Comparison of ENCODE assay signal across 1 cellular context in the genomic region with DNA sequence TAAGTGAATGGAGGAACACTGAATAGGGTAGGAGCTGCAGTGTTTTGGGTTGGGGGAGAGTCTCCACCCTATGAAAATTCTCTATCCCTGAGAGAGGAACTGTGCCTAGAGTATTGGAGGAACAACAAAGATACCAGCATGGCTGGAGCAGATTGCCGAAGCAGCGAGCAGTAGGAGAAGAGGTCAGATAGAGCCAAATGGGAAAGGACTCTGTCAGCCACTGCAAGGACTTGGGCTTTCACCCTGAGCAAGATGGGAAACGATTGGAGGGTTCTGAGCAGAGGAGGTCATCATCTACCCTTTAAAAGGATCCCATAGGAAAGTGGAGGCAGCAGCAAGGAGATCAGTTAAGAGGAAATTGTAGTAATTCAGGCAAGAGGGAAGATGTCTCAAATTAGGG.
TF ChIP-seq lines count a peak whose summit lies in the region.

No MANE protein-coding gene starts in this region.

TF ChIP-seq in K562, 482 proteins besides CTCF, POLR2A, EP300 and RAD21 (continues in another document):
- TF ChIP-seq, protein P1, sequence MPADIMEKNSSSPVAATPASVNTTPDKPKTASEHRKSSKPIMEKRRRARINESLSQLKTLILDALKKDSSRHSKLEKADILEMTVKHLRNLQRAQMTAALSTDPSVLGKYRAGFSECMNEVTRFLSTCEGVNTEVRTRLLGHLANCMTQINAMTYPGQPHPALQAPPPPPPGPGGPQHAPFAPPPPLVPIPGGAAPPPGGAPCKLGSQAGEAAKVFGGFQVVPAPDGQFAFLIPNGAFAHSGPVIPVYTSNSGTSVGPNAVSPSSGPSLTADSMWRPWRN (IDR thresholded peaks at IDR 0.05; ENCODE audit: low read depth): no peak
- TF ChIP-seq RHOXF2B (CRISPR knock-in tag; conservative IDR thresholded peaks at IDR 0.05) (no peak), CCAR2 (IDR thresholded peaks at IDR 0.05; ENCODE audit: low read depth, low read length) (no peak), ASH1L (IDR thresholded peaks at IDR 0.05; ENCODE audit: borderline replicate concordance, low read depth, partially characterized antibody) (no peak), POLR2G (IDR thresholded peaks at IDR 0.05; ENCODE audit: low read depth, low read length) (no peak), JUNB (CRISPR knock-in tag; conservative IDR thresholded peaks at IDR 0.05) (no peak), SAP30 (IDR thresholded peaks at IDR 0.05; ENCODE audit: borderline replicate concordance, insufficient read depth, low read depth, low read length, poor library complexity, severe bottlenecking) (no peak), XRCC5 (IDR thresholded peaks at IDR 0.05; ENCODE audit: low read depth, low read length) (no peak), NRF1 (conservative IDR thresholded peaks at IDR 0.05 in 1 of 2, IDR thresholded peaks at IDR 0.05 in 1 of 2) (peak; percentile 28 to 39; a peak in 3 of 4 replicates), ZNF79 (CRISPR knock-in tag; IDR thresholded peaks at IDR 0.05; ENCODE audit: low read depth) (no peak), SREBF2 (CRISPR knock-in tag; IDR thresholded peaks at IDR 0.05) (no peak), MEIS2 (IDR thresholded peaks at IDR 0.05; ENCODE audit: partially characterized antibody) (no peak), MCM7 (IDR thresholded peaks at IDR 0.05) (no peak), XRCC3 (IDR thresholded peaks at IDR 0.05) (no peak), FOXJ3 (CRISPR knock-in tag; IDR thresholded peaks at IDR 0.05) (no peak), FOXA1 (IDR thresholded peaks at IDR 0.05; ENCODE audit: borderline replicate concordance) (no peak), SPI1 (IDR thresholded peaks at IDR 0.05; ENCODE audit: borderline replicate concordance, low read depth, low read length) (peak; percentile 19; the same call in 1 of the 2 replicates), NCOA2 (IDR thresholded peaks at IDR 0.05; ENCODE audit: partially characterized antibody in 2 of 2) (no peak), ZNF699 (CRISPR knock-in tag; IDR thresholded peaks at IDR 0.05; ENCODE audit: insufficient replicate concordance) (no peak), ZNF263 (CRISPR knock-in tag; IDR thresholded peaks at IDR 0.05; ENCODE audit: borderline replicate concordance) (no peak), GABPB2 (CRISPR knock-in tag; conservative IDR thresholded peaks at IDR 0.05) (no peak), ILF3 (IDR thresholded peaks at IDR 0.05; ENCODE audit: borderline replicate concordance) (no peak), RBM17 (IDR thresholded peaks at IDR 0.05; ENCODE audit: borderline replicate concordance, low read depth, low read length) (no peak), DPF2 (IDR thresholded peaks at IDR 0.05) (no peak), CBFA2T3 (IDR thresholded peaks at IDR 0.05) (no peak), PRMT5 (CRISPR knock-in tag; IDR thresholded peaks at IDR 0.05) (no peak), FOXK2 (conservative IDR thresholded peaks at IDR 0.05 in 1 of 2, IDR thresholded peaks at IDR 0.05 in 1 of 2; ENCODE audit: low read depth in 2 of 2) (peak in 1 of 2 experiments; percentile 36; a peak in 1 of 4 replicates), NR2C2 (CRISPR knock-in tag; IDR thresholded peaks at IDR 0.05) (no peak), NR2C2 (tag; IDR thresholded peaks at IDR 0.05) (peak; percentile 77)
- TF ChIP-seq, protein P2, sequence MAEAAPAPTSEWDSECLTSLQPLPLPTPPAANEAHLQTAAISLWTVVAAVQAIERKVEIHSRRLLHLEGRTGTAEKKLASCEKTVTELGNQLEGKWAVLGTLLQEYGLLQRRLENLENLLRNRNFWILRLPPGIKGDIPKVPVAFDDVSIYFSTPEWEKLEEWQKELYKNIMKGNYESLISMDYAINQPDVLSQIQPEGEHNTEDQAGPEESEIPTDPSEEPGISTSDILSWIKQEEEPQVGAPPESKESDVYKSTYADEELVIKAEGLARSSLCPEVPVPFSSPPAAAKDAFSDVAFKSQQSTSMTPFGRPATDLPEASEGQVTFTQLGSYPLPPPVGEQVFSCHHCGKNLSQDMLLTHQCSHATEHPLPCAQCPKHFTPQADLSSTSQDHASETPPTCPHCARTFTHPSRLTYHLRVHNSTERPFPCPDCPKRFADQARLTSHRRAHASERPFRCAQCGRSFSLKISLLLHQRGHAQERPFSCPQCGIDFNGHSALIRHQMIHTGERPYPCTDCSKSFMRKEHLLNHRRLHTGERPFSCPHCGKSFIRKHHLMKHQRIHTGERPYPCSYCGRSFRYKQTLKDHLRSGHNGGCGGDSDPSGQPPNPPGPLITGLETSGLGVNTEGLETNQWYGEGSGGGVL (CRISPR knock-in tag; IDR thresholded peaks at IDR 0.05): no peak
- TF ChIP-seq, protein P3, sequence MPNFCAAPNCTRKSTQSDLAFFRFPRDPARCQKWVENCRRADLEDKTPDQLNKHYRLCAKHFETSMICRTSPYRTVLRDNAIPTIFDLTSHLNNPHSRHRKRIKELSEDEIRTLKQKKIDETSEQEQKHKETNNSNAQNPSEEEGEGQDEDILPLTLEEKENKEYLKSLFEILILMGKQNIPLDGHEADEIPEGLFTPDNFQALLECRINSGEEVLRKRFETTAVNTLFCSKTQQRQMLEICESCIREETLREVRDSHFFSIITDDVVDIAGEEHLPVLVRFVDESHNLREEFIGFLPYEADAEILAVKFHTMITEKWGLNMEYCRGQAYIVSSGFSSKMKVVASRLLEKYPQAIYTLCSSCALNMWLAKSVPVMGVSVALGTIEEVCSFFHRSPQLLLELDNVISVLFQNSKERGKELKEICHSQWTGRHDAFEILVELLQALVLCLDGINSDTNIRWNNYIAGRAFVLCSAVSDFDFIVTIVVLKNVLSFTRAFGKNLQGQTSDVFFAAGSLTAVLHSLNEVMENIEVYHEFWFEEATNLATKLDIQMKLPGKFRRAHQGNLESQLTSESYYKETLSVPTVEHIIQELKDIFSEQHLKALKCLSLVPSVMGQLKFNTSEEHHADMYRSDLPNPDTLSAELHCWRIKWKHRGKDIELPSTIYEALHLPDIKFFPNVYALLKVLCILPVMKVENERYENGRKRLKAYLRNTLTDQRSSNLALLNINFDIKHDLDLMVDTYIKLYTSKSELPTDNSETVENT (CRISPR knock-in tag; IDR thresholded peaks at IDR 0.05): no peak
- TF ChIP-seq, protein P4, sequence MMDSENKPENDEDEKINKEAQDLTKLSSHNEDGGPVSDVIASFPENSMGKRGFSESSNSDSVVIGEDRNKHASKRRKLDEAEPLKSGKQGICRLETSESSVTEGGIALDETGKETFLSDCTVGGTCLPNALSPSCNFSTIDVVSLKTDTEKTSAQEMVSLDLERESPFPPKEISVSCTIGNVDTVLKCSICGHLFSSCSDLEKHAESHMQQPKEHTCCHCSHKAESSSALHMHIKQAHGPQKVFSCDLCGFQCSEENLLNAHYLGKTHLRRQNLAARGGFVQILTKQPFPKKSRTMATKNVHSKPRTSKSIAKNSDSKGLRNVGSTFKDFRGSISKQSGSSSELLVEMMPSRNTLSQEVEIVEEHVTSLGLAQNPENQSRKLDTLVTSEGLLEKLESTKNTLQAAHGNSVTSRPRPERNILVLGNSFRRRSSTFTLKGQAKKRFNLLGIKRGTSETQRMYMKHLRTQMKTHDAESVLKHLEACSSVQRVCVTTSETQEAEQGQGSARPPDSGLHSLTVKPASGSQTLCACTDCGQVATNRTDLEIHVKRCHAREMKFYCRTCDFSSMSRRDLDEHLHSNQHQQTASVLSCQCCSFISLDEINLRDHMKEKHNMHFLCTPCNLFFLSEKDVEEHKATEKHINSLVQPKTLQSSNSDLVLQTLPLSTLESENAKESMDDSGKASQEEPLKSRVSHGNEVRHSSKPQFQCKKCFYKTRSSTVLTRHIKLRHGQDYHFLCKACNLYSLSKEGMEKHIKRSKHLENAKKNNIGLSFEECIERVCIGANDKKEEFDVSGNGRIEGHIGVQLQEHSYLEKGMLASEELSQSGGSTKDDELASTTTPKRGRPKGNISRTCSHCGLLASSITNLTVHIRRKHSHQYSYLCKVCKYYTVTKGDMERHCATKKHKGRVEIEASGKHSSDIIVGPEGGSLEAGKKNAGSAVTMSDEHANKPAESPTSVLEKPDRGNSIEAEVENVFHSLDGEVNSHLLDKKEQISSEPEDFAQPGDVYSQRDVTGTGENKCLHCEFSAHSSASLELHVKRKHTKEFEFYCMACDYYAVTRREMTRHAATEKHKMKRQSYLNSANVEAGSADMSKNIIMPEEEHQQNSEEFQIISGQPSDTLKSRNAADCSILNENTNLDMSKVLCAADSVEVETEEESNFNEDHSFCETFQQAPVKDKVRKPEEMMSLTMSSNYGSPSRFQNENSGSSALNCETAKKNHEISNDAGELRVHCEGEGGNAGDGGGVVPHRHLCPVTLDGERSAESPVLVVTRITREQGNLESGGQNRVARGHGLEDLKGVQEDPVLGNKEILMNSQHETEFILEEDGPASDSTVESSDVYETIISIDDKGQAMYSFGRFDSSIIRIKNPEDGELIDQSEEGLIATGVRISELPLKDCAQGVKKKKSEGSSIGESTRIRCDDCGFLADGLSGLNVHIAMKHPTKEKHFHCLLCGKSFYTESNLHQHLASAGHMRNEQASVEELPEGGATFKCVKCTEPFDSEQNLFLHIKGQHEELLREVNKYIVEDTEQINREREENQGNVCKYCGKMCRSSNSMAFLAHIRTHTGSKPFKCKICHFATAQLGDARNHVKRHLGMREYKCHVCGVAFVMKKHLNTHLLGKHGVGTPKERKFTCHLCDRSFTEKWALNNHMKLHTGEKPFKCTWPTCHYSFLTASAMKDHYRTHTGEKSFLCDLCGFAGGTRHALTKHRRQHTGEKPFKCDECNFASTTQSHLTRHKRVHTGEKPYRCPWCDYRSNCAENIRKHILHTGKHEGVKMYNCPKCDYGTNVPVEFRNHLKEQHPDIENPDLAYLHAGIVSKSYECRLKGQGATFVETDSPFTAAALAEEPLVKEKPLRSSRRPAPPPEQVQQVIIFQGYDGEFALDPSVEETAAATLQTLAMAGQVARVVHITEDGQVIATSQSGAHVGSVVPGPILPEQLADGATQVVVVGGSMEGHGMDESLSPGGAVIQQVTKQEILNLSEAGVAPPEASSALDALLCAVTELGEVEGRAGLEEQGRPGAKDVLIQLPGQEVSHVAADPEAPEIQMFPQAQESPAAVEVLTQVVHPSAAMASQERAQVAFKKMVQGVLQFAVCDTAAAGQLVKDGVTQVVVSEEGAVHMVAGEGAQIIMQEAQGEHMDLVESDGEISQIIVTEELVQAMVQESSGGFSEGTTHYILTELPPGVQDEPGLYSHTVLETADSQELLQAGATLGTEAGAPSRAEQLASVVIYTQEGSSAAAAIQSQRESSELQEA (IDR thresholded peaks at IDR 0.05; ENCODE audit: low read depth): no peak
- TF ChIP-seq, protein P5, sequence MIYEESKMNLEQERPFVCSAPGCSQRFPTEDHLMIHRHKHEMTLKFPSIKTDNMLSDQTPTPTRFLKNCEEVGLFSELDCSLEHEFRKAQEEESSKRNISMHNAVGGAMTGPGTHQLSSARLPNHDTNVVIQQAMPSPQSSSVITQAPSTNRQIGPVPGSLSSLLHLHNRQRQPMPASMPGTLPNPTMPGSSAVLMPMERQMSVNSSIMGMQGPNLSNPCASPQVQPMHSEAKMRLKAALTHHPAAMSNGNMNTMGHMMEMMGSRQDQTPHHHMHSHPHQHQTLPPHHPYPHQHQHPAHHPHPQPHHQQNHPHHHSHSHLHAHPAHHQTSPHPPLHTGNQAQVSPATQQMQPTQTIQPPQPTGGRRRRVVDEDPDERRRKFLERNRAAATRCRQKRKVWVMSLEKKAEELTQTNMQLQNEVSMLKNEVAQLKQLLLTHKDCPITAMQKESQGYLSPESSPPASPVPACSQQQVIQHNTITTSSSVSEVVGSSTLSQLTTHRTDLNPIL (CRISPR knock-in tag; IDR thresholded peaks at IDR 0.05): no peak
- TF ChIP-seq, protein P6, sequence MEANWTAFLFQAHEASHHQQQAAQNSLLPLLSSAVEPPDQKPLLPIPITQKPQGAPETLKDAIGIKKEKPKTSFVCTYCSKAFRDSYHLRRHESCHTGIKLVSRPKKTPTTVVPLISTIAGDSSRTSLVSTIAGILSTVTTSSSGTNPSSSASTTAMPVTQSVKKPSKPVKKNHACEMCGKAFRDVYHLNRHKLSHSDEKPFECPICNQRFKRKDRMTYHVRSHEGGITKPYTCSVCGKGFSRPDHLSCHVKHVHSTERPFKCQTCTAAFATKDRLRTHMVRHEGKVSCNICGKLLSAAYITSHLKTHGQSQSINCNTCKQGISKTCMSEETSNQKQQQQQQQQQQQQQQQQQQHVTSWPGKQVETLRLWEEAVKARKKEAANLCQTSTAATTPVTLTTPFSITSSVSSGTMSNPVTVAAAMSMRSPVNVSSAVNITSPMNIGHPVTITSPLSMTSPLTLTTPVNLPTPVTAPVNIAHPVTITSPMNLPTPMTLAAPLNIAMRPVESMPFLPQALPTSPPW (CRISPR knock-in tag; IDR thresholded peaks at IDR 0.05): no peak
- TF ChIP-seq, protein P7, sequence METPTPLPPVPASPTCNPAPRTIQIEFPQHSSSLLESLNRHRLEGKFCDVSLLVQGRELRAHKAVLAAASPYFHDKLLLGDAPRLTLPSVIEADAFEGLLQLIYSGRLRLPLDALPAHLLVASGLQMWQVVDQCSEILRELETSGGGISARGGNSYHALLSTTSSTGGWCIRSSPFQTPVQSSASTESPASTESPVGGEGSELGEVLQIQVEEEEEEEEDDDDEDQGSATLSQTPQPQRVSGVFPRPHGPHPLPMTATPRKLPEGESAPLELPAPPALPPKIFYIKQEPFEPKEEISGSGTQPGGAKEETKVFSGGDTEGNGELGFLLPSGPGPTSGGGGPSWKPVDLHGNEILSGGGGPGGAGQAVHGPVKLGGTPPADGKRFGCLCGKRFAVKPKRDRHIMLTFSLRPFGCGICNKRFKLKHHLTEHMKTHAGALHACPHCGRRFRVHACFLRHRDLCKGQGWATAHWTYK (CRISPR knock-in tag; IDR thresholded peaks at IDR 0.05): no peak
- TF ChIP-seq, protein P8, sequence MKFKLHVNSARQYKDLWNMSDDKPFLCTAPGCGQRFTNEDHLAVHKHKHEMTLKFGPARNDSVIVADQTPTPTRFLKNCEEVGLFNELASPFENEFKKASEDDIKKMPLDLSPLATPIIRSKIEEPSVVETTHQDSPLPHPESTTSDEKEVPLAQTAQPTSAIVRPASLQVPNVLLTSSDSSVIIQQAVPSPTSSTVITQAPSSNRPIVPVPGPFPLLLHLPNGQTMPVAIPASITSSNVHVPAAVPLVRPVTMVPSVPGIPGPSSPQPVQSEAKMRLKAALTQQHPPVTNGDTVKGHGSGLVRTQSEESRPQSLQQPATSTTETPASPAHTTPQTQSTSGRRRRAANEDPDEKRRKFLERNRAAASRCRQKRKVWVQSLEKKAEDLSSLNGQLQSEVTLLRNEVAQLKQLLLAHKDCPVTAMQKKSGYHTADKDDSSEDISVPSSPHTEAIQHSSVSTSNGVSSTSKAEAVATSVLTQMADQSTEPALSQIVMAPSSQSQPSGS (CRISPR knock-in tag; IDR thresholded peaks at IDR 0.05): no peak
